Comparison of ENCODE assay signal across 14 cellular contexts in genomic region chr12:12777056-12777455, GRCh38.
"Had no signal": no experiment of that assay in that cellular context is flagged by ENCODE, and none has a peak within 500 bp of the region (broad histone marks: within the 10 kb centered on the region; RNA-seq: fewer than 3 reads in every experiment).

No MANE protein-coding gene starts in this region.

- H3K9me3 ChIP-seq: adrenal gland, MG63 had no signal

- H3K36me3 ChIP-seq: adrenal gland, MG63 had no signal

- H3K4me3 ChIP-seq: adrenal gland, MG63 had no signal

- H3K4me1 ChIP-seq: adrenal gland had no signal

- DNase-seq: activated CD4-positive, alpha-beta T cell treated with anti-CD3 and anti-CD28 coated beads for 4 hours; activated CD8-positive, alpha-beta memory T cell treated with anti-CD3 and anti-CD28 coated beads, Interleukin-2, amount 50 U/mL, for 48 hours; activated CD8-positive, alpha-beta T cell treated with anti-CD3 and anti-CD28 coated beads, Interleukin-2, amount 10 ng/mL, durations not matched to agents 7 days and 5 days; activated naive CD4-positive, alpha-beta T cell treated with anti-CD3 and anti-CD28 coated beads, Interleukin-2, amount 50 U/mL, for 16 hours; activated naive CD8-positive, alpha-beta T cell treated with anti-CD3 and anti-CD28 coated beads, Interleukin-2, amount 10 ng/mL, durations not matched to agents 7 days and 5 days; activated T-cell treated with anti-CD3 and anti-CD28 coated beads, Interleukin-2, amount 50 U/mL, for 1 hour; adrenal gland; anterior cingulate cortex; MG63; NCI-H1694 treated with DMSO at 0.1 percent for 48 hours; NCI-H2029 treated with DMSO at 0.1 percent for 48 hours; NCI-H226; NCI-H510A; SHP77 treated with DMSO at 0.1 percent for 48 hours had no signal

- H3K27ac ChIP-seq: adrenal gland had no signal

- H3K27me3 ChIP-seq: adrenal gland, MG63 had no signal
